1 cellular context compared by ENCODE assay signal in the genomic region with DNA sequence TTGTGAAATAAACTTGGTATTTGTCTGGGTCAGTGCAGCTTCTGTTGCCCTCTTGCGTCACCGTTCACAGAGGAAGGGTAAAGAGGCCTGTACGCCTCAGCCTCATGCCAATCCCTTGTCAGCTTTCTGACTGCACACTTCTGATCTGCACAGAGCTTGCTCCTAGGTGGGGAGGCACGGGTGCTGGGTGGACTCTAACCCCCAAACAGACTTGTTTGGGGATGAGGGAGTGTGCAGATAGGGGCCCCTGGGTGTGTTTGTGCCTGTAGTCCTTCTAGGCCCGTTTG.
TF ChIP-seq lines count a peak whose summit lies in the region.

No MANE protein-coding gene starts in this region.

TF ChIP-seq in K562, 482 proteins besides CTCF, POLR2A, EP300 and RAD21 (continues in another document):
- TF ChIP-seq CCNT2 (IDR thresholded peaks at IDR 0.05; ENCODE audit: borderline replicate concordance, extremely low read depth, insufficient read length, low read depth, low read length) = no peak
- no peak for TF ChIP-seq PPARD (CRISPR knock-in tag; IDR thresholded peaks at IDR 0.05)
- TF ChIP-seq NR3C1 (CRISPR knock-in tag; IDR thresholded peaks at IDR 0.05) = no peak
- TF ChIP-seq ZNF76 (CRISPR knock-in tag; IDR thresholded peaks at IDR 0.05; ENCODE audit: borderline replicate concordance) = no peak
- TF ChIP-seq, protein P1, sequence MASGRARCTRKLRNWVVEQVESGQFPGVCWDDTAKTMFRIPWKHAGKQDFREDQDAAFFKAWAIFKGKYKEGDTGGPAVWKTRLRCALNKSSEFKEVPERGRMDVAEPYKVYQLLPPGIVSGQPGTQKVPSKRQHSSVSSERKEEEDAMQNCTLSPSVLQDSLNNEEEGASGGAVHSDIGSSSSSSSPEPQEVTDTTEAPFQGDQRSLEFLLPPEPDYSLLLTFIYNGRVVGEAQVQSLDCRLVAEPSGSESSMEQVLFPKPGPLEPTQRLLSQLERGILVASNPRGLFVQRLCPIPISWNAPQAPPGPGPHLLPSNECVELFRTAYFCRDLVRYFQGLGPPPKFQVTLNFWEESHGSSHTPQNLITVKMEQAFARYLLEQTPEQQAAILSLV (tag; IDR thresholded peaks at IDR 0.05) = no peak
- TF ChIP-seq HNRNPL (IDR thresholded peaks at IDR 0.05; ENCODE audit: low read depth, low read length) = no peak
- TF ChIP-seq SMAD4 (CRISPR knock-in tag; conservative IDR thresholded peaks at IDR 0.05) = no peak
- TF ChIP-seq, protein P2, sequence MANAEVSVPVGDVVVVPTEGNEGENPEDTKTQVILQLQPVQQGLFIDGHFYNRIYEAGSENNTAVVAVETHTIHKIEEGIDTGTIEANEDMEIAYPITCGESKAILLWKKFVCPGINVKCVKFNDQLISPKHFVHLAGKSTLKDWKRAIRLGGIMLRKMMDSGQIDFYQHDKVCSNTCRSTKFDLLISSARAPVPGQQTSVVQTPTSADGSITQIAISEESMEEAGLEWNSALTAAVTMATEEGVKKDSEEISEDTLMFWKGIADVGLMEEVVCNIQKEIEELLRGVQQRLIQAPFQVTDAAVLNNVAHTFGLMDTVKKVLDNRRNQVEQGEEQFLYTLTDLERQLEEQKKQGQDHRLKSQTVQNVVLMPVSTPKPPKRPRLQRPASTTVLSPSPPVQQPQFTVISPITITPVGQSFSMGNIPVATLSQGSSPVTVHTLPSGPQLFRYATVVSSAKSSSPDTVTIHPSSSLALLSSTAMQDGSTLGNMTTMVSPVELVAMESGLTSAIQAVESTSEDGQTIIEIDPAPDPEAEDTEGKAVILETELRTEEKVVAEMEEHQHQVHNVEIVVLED (CRISPR knock-in tag; IDR thresholded peaks at IDR 0.05) = no peak
- TF ChIP-seq, protein P3, sequence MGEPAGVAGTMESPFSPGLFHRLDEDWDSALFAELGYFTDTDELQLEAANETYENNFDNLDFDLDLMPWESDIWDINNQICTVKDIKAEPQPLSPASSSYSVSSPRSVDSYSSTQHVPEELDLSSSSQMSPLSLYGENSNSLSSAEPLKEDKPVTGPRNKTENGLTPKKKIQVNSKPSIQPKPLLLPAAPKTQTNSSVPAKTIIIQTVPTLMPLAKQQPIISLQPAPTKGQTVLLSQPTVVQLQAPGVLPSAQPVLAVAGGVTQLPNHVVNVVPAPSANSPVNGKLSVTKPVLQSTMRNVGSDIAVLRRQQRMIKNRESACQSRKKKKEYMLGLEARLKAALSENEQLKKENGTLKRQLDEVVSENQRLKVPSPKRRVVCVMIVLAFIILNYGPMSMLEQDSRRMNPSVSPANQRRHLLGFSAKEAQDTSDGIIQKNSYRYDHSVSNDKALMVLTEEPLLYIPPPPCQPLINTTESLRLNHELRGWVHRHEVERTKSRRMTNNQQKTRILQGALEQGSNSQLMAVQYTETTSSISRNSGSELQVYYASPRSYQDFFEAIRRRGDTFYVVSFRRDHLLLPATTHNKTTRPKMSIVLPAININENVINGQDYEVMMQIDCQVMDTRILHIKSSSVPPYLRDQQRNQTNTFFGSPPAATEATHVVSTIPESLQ (CRISPR knock-in tag; IDR thresholded peaks at IDR 0.05) = no peak
- 0 out of 2 replicates have a peak, but pooled peaks have one; percentile 47 for TF ChIP-seq GABPB2 (CRISPR knock-in tag; conservative IDR thresholded peaks at IDR 0.05)
- no peak for TF ChIP-seq ZNF449 (CRISPR knock-in tag; IDR thresholded peaks at IDR 0.05)
- 0 out of 4 replicates have a peak, but pooled peaks of 1 of the 2 experiments have one; percentile 17 for TF ChIP-seq FOXA3 (CRISPR knock-in tag; conservative IDR thresholded peaks at IDR 0.05 in 1 of 2, IDR thresholded peaks at IDR 0.05 in 1 of 2)
- TF ChIP-seq ZEB2 (IDR thresholded peaks at IDR 0.05) = no peak
- peak; percentile 80 for TF ChIP-seq CEBPB (tag; IDR thresholded peaks at IDR 0.05)
- no peak for TF ChIP-seq E4F1 (CRISPR knock-in tag; IDR thresholded peaks at IDR 0.05; ENCODE audit: borderline replicate concordance)
- TF ChIP-seq, protein P4, sequence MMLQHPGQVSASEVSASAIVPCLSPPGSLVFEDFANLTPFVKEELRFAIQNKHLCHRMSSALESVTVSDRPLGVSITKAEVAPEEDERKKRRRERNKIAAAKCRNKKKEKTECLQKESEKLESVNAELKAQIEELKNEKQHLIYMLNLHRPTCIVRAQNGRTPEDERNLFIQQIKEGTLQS (IDR thresholded peaks at IDR 0.05) = peak; percentile 50
- TF ChIP-seq, protein P4 (CRISPR knock-in tag; conservative IDR thresholded peaks at IDR 0.05) = no peak
- TF ChIP-seq NUFIP1 (IDR thresholded peaks at IDR 0.05; ENCODE audit: partially characterized antibody) = no peak
- no peak for TF ChIP-seq CBX5 (IDR thresholded peaks at IDR 0.05; ENCODE audit: borderline replicate concordance, low read depth)
- TF ChIP-seq BCOR (IDR thresholded peaks at IDR 0.05) = no peak
- TF ChIP-seq ZNF165 (CRISPR knock-in tag; IDR thresholded peaks at IDR 0.05; ENCODE audit: borderline replicate concordance) = no peak
- no peak for TF ChIP-seq FUS (optimal IDR thresholded peaks at IDR 0.05; ENCODE audit: low read depth, low read length)
- no peak for TF ChIP-seq LARP7 (IDR thresholded peaks at IDR 0.05)
- no peak for TF ChIP-seq RB1 (IDR thresholded peaks at IDR 0.05; ENCODE audit: low read depth)
- TF ChIP-seq TBP (optimal IDR thresholded peaks at IDR 0.05; ENCODE audit: low read depth, low read length) = no peak
- TF ChIP-seq ETV1 (tag; conservative IDR thresholded peaks at IDR 0.05; ENCODE audit: low read depth) = no peak
- TF ChIP-seq MYC (IDR thresholded peaks at IDR 0.05; ENCODE audit: low read depth, low read length) = no peak
- TF ChIP-seq MYC (CRISPR knock-in tag; IDR thresholded peaks at IDR 0.05; ENCODE audit: borderline replicate concordance, low read depth) = no peak
- no peak for TF ChIP-seq HEY1 (CRISPR knock-in tag; IDR thresholded peaks at IDR 0.05; ENCODE audit: borderline replicate concordance)
- TF ChIP-seq OTX1 (CRISPR knock-in tag; IDR thresholded peaks at IDR 0.05) = no peak
- TF ChIP-seq MAFF (IDR thresholded peaks at IDR 0.05; ENCODE audit: low read length) = no peak
- no peak for TF ChIP-seq MEF2A (IDR thresholded peaks at IDR 0.05; ENCODE audit: control insufficient read depth, low read depth, low read length)
- TF ChIP-seq EWSR1 (IDR thresholded peaks at IDR 0.05; ENCODE audit: borderline replicate concordance, low read depth, partially characterized antibody) = no peak
- TF ChIP-seq CEBPG (CRISPR knock-in tag; IDR thresholded peaks at IDR 0.05) = peak; percentile 60; the same call in 1 of the 2 replicates
- TF ChIP-seq CEBPG (tag; conservative IDR thresholded peaks at IDR 0.05 in 1 of 2, IDR thresholded peaks at IDR 0.05 in 1 of 2) = no peak
- TF ChIP-seq THRAP3 (IDR thresholded peaks at IDR 0.05; ENCODE audit: borderline replicate concordance) = no peak
- TF ChIP-seq FOS (IDR thresholded peaks at IDR 0.05; ENCODE audit: extremely low read depth, insufficient read length) = no peak
- TF ChIP-seq NCOA4 (IDR thresholded peaks at IDR 0.05; ENCODE audit: partially characterized antibody) = no peak
- TF ChIP-seq MECOM (CRISPR knock-in tag; IDR thresholded peaks at IDR 0.05) = no peak
- TF ChIP-seq ZSCAN29 (IDR thresholded peaks at IDR 0.05) = no peak
- TF ChIP-seq, protein P5, sequence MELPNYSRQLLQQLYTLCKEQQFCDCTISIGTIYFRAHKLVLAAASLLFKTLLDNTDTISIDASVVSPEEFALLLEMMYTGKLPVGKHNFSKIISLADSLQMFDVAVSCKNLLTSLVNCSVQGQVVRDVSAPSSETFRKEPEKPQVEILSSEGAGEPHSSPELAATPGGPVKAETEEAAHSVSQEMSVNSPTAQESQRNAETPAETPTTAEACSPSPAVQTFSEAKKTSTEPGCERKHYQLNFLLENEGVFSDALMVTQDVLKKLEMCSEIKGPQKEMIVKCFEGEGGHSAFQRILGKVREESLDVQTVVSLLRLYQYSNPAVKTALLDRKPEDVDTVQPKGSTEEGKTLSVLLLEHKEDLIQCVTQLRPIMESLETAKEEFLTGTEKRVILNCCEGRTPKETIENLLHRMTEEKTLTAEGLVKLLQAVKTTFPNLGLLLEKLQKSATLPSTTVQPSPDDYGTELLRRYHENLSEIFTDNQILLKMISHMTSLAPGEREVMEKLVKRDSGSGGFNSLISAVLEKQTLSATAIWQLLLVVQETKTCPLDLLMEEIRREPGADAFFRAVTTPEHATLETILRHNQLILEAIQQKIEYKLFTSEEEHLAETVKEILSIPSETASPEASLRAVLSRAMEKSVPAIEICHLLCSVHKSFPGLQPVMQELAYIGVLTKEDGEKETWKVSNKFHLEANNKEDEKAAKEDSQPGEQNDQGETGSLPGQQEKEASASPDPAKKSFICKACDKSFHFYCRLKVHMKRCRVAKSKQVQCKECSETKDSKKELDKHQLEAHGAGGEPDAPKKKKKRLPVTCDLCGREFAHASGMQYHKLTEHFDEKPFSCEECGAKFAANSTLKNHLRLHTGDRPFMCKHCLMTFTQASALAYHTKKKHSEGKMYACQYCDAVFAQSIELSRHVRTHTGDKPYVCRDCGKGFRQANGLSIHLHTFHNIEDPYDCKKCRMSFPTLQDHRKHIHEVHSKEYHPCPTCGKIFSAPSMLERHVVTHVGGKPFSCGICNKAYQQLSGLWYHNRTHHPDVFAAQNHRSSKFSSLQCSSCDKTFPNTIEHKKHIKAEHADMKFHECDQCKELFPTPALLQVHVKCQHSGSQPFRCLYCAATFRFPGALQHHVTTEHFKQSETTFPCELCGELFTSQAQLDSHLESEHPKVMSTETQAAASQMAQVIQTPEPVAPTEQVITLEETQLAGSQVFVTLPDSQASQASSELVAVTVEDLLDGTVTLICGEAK (IDR thresholded peaks at IDR 0.05) = no peak
- TF ChIP-seq, protein P5 (CRISPR knock-in tag; IDR thresholded peaks at IDR 0.05) = no peak
- no peak for TF ChIP-seq TGIF2 (CRISPR knock-in tag; IDR thresholded peaks at IDR 0.05)
- no peak for TF ChIP-seq SMARCC2 (IDR thresholded peaks at IDR 0.05; ENCODE audit: low read depth)
- TF ChIP-seq ZNF75A (CRISPR knock-in tag; IDR thresholded peaks at IDR 0.05) = no peak
- no peak for TF ChIP-seq FOXJ3 (CRISPR knock-in tag; IDR thresholded peaks at IDR 0.05)
- no peak for TF ChIP-seq CXXC5 (CRISPR knock-in tag; IDR thresholded peaks at IDR 0.05)
- peak; percentile 7 for TF ChIP-seq CHD1 (IDR thresholded peaks at IDR 0.05; ENCODE audit: low read length)
- no peak for TF ChIP-seq ZNF124 (CRISPR knock-in tag; IDR thresholded peaks at IDR 0.05)
- TF ChIP-seq ZNF232 (CRISPR knock-in tag; IDR thresholded peaks at IDR 0.05) = no peak
- TF ChIP-seq CTBP1 (IDR thresholded peaks at IDR 0.05; ENCODE audit: borderline replicate concordance) = no peak
- TF ChIP-seq NFRKB (IDR thresholded peaks at IDR 0.05; ENCODE audit: low read depth) = no peak
